11 cellular contexts compared by ENCODE assay signal in the genomic region with DNA sequence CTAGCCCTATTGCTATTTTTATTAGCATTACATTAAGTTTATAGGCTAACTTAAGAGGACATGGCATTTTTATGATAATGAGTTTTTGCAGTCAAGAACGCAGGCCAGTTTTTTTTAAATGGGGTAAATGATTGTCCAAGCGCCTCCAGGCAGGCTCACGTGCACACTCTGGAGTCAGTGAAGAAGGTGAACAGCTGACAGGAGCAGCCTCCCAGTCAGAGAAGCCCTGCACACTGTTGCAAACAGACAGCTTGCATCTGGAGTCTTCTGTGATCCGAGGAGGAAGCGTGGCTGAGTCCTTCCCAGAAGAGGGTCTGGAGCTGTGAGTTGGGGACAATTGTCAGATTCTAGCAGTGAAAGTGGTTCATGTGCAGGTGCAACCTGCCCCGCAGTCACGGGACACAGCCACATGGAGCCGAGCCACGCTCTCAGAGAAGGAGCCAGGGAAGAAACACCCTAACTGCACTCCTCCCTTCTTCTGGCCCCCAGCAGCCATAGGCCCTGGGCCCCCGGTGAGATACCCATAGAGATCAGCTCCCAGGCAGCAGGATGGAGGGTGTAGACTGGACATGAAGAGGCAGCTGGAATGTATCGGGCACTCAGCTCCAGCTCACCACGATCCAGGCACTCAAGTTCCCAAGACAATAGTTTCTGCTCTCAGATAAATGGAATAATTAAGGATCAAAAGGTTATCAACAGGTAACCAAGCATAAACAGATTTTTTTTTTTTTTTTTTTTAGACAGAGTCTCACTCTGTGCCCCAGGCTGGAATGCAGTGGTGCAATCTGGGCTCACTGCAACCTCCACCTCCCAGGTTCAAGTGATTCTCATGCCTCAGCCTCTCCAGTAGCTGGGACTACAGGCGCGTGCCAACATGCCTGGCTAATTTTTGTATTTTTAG. TPM values are rescaled to one million over a fixed set of nuclear protein-coding genes. Genes with fewer than 3 reads are reported as not detected.
DNase-seq lines count a peak whose midpoint lies in the region; ATAC-seq, FAIRE-seq and TF ChIP-seq lines count a peak whose summit lies in the region.
"Had no signal": no experiment of that assay in that cellular context is flagged by ENCODE, and none has a peak within 500 bp of the region (broad histone marks: within the 10 kb centered on the region; RNA-seq: fewer than 3 reads in every experiment).

No MANE protein-coding gene starts in this region.

- H3K27ac ChIP-seq in VCaP (peak overlapping the region; percentile 91), right cardiac atrium (ENCODE audit: low read length) (peak overlapping the region; percentile 1), sigmoid colon (peak overlapping the region; percentile 17 to 68 (median 49))

- H3K4me3 ChIP-seq in right cardiac atrium (ENCODE audit: low read length): no peak overlapping the region
- no peak overlapping the region for H3K4me3 ChIP-seq in sigmoid colon

- intact Hi-C loops in right cardiac atrium (cut with DNase I): no loop called here
- intact Hi-C loops in sigmoid colon (cut with DNase I): no loop called here

- peaks cover 0 to 10% (median 0%) of the 10 kb centered on the region in 4 donors for H3K36me3 ChIP-seq in sigmoid colon

- H3K27me3 ChIP-seq in right cardiac atrium (ENCODE audit: control insufficient read depth, insufficient read depth) (no peaks in the 10 kb centered on the region), sigmoid colon (no peaks in the 10 kb centered on the region)

- ATAC-seq in right cardiac atrium (no peak), GM18873 (IDR thresholded peaks at IDR 0.05; ENCODE audit: low FRiP score, unreplicated experiment) (no peak), HG03469 (IDR thresholded peaks at IDR 0.05; ENCODE audit: unreplicated experiment) (no peak), HG02981 (IDR thresholded peaks at IDR 0.05; ENCODE audit: unreplicated experiment) (no peak)
- ATAC-seq: activated naive CD8-positive, alpha-beta T cell treated with anti-CD3 and anti-CD28 coated beads, Interleukin-2, amount 50 U/mL, for 24 hours had no signal

- DNase-seq in G401 (ENCODE audit: low spot score) (peak; percentile 62), right cardiac atrium (no peak), sigmoid colon (no peak), GM12892 (ENCODE audit: insufficient read length) (no peak)
- DNase-seq: activated CD4-positive, CD25-positive, alpha-beta regulatory T cell; activated naive CD8-positive, alpha-beta T cell treated with anti-CD3 and anti-CD28 coated beads, Interleukin-2, amount 50 U/mL, for 24 hours; occipital lobe had no signal

- in situ Hi-C loops in G401 (cut with HindIII; ENCODE audit: low sequenced_read_pairs): no loop called here

- WGBS in right cardiac atrium: 68% methylated on average over 14 of the region's 14 CpGs
- 33 to 69% methylated on average over 14 of the region's 14 CpGs for WGBS in sigmoid colon, 2 donors

- peaks cover 23% of the 10 kb centered on the region for H3K4me1 ChIP-seq in right cardiac atrium (ENCODE audit: control insufficient read depth, insufficient read depth, low read length)
- H3K4me1 ChIP-seq in sigmoid colon: peaks cover 0 to 37% (median 32%) of the 10 kb centered on the region in 4 donors

- H3K9me3 ChIP-seq in right cardiac atrium (ENCODE audit: control insufficient read depth, low read length) (no peaks in the 10 kb centered on the region), sigmoid colon (no peaks in the 10 kb centered on the region)

- TF ChIP-seq POLR2A in sigmoid colon (IDR thresholded peaks at IDR 0.05) (no peak), GM12892 (IDR thresholded peaks at IDR 0.05; ENCODE audit: low read depth, low read length) (no peak)

- no peak for FAIRE-seq in GM12892 (lab: Jason Lieb, UNC)

- no peak for TF ChIP-seq EP300 in sigmoid colon (IDR thresholded peaks at IDR 0.05)

- TF ChIP-seq CTCF in VCaP (conservative IDR thresholded peaks at IDR 0.05) (0 out of 2 replicates have a peak, but pooled peaks have one; percentile 14), sigmoid colon (IDR thresholded peaks at IDR 0.05) (no peak)

RNA-seq across cellular contexts. Expression of a gene that starts 26.4 kb away (rescaled TPM):
- 170 and 181 TPM in 2 replicates for total RNA-seq in G401 (2014; rRNA removed; shearing (Covaris generic))
- total RNA-seq in right cardiac atrium (10 to 100 TPM; 58.6 to 91.6 (median 73.2) TPM), sigmoid colon (100 to 1,000 TPM in 1 of 4 donors, 10 to 100 TPM in 3; 67.3 to 154 (median 73.6) TPM)
- polyA plus RNA-seq in right cardiac atrium (52.7 TPM), sigmoid colon (100 to 1,000 TPM; 135 to 266 (median 158) TPM)
- polyA plus RNA-seq in GM12892 (2012; ENCODE audit: missing spikeins): 43.2 TPM

Comparison
In these comparisons a context has a peak if more than half of its experiments do, and no peak if none do; other contexts are left out.
1. H3K27ac ChIP-seq: peak in every context shown above with its lines; median percentile 91 in VCaP; 49 in sigmoid colon; 1 in right cardiac atrium.